In genomic region chr6:45483021-45483420, GRCh38 we compare ENCODE assay signal across 12 cellular contexts.
DNase-seq lines count a peak whose midpoint lies in the region; ATAC-seq and TF ChIP-seq lines count a peak whose summit lies in the region.
"Had no signal": no experiment of that assay in that cellular context is flagged by ENCODE, and none has a peak within 500 bp of the region (broad histone marks: within the 10 kb centered on the region; RNA-seq: fewer than 3 reads in every experiment).

No MANE protein-coding gene starts in this region.

- peaks cover 36% of the 10 kb centered on the region for H3K4me1 Mint-ChIP-seq in stimulated activated naive CD8-positive, alpha-beta T cell treated with anti-CD3 and anti-CD28 coated beads, Interleukin-15, Interleukin-2, amounts not matched to agents 100 ng/mL and 50 ng/mL, for 24 hours (ENCODE audit: low read depth)
- peaks cover 44% of the 10 kb centered on the region for H3K4me1 Mint-ChIP-seq in stimulated activated naive CD8-positive, alpha-beta T cell treated with anti-CD3 and anti-CD28 coated beads, Interleukin-15, amount 100 ng/mL, for 72 hours

- TF ChIP-seq POLR2A in vagina (IDR thresholded peaks at IDR 0.05) = no peak

- H3K27ac Mint-ChIP-seq in stimulated activated naive CD8-positive, alpha-beta T cell treated with anti-CD3 and anti-CD28 coated beads, Interleukin-15, Interleukin-2, amounts not matched to agents 100 ng/mL and 50 ng/mL, for 24 hours = peak overlapping the region; percentile 3
- no peak overlapping the region for H3K27ac Mint-ChIP-seq in stimulated activated naive CD8-positive, alpha-beta T cell treated with anti-CD3 and anti-CD28 coated beads, Interleukin-15, amount 100 ng/mL, for 72 hours
- H3K27ac Mint-ChIP-seq: activated naive CD4-positive, alpha-beta T cell treated with anti-CD3 and anti-CD28 coated beads, Interleukin-2, amount 50 U/mL, for 24 hours had no signal

- peaks cover 39% of the 10 kb centered on the region for H3K36me3 Mint-ChIP-seq in stimulated activated naive CD8-positive, alpha-beta T cell treated with anti-CD3 and anti-CD28 coated beads, Interleukin-15, Interleukin-2, amounts not matched to agents 100 ng/mL and 50 ng/mL, for 24 hours (ENCODE audit: low read depth)

- H3K27me3 Mint-ChIP-seq in stimulated activated naive CD8-positive, alpha-beta T cell treated with anti-CD3 and anti-CD28 coated beads, Interleukin-15, Interleukin-2, amounts not matched to agents 100 ng/mL and 50 ng/mL, for 24 hours = no peaks in the 10 kb centered on the region
- no peaks in the 10 kb centered on the region for H3K27me3 Mint-ChIP-seq in stimulated activated naive CD8-positive, alpha-beta T cell treated with anti-CD3 and anti-CD28 coated beads, Interleukin-15, amount 100 ng/mL, for 72 hours
- H3K27me3 Mint-ChIP-seq: activated naive CD4-positive, alpha-beta T cell treated with anti-CD3 and anti-CD28 coated beads, Interleukin-2, amount 50 U/mL, for 24 hours had no signal

- no peak for ATAC-seq in stimulated activated naive CD8-positive, alpha-beta T cell treated with anti-CD3 and anti-CD28 coated beads, Interleukin-15, amount 100 ng/mL, for 72 hours
- ATAC-seq in left lung = peak; percentile 57

- intact Hi-C loops in left lung (cut with DNase I) = no loop called here
- intact Hi-C loops in vagina (cut with DNase I) = no loop called here

- H3K27me3 ChIP-seq in left lung (no peaks in the 10 kb centered on the region), vagina (no peaks in the 10 kb centered on the region)

- in situ Hi-C loops in astrocyte of the spinal cord (cut with HindIII; ENCODE audit: low sequenced_read_pairs) (no loop called here), GM13976 (cut with MboI; ENCODE audit: low sequenced_read_pairs, unreplicated experiment) (no loop called here)

- TF ChIP-seq CTCF in astrocyte of the spinal cord (IDR thresholded peaks at IDR 0.05; ENCODE audit: low read depth, low read length) (no peak), left lung (IDR thresholded peaks at IDR 0.05) (no peak), vagina (IDR thresholded peaks at IDR 0.05) (no peak), GM13976 (IDR thresholded peaks at IDR 0.05; ENCODE audit: borderline replicate concordance, control extremely low read depth, extremely low read depth, insufficient read depth, missing control alignments) (no peak)

- H3K9me3 Mint-ChIP-seq in stimulated activated naive CD8-positive, alpha-beta T cell treated with anti-CD3 and anti-CD28 coated beads, Interleukin-15, Interleukin-2, amounts not matched to agents 100 ng/mL and 50 ng/mL, for 24 hours = no peaks in the 10 kb centered on the region
- no peaks in the 10 kb centered on the region for H3K9me3 Mint-ChIP-seq in stimulated activated naive CD8-positive, alpha-beta T cell treated with anti-CD3 and anti-CD28 coated beads, Interleukin-15, amount 100 ng/mL, for 72 hours
- H3K9me3 Mint-ChIP-seq: activated naive CD4-positive, alpha-beta T cell treated with anti-CD3 and anti-CD28 coated beads, Interleukin-2, amount 50 U/mL, for 24 hours; neural crest cell had no signal

- H3K9me3 ChIP-seq in left lung (no peaks in the 10 kb centered on the region), vagina (no peaks in the 10 kb centered on the region)

- no peak overlapping the region for H3K4me3 ChIP-seq in astrocyte of the spinal cord (ENCODE audit: low read depth, low read length)
- no peak overlapping the region for H3K4me3 ChIP-seq in left lung
- no peak overlapping the region for H3K4me3 ChIP-seq in vagina

- H3K36me3 ChIP-seq in left lung = no peaks in the 10 kb centered on the region
- H3K36me3 ChIP-seq in vagina = no peaks in the 10 kb centered on the region

- no peak for DNase-seq in stimulated activated naive CD8-positive, alpha-beta T cell treated with anti-CD3 and anti-CD28 coated beads, Interleukin-15, amount 100 ng/mL, for 72 hours
- DNase-seq in astrocyte of the spinal cord (ENCODE audit: low read depth, low spot score) (peak; percentile 91), left lung (no peak), vagina (ENCODE audit: extremely low spot score in 2 of 2) (no peak), occipital lobe (lab: John Stamatoyannopoulos, UW) (no peak), GM13976 (ENCODE audit: low spot score) (no peak)
- DNase-seq in stimulated activated CD4-positive, alpha-beta T cell treated with anti-CD3 and anti-CD28 coated beads, Interleukin-2, amount 100 ng/mL, for 24 hours = no peak
- DNase-seq: NCI-H510A had no signal

- H3K27ac ChIP-seq in left lung (peak overlapping the region in 1 of 2 donors; percentile 45), vagina (peak overlapping the region; percentile 23)
- H3K27ac ChIP-seq: RWPE1 had no signal

- H3K4me1 ChIP-seq in left lung (peaks cover 10 to 35% of the 10 kb centered on the region in 2 donors), vagina (peaks cover 34% of the 10 kb centered on the region)

- no peak overlapping the region for H3K4me3 Mint-ChIP-seq in stimulated activated naive CD8-positive, alpha-beta T cell treated with anti-CD3 and anti-CD28 coated beads, Interleukin-15, Interleukin-2, amounts not matched to agents 100 ng/mL and 50 ng/mL, for 24 hours
- no peak overlapping the region for H3K4me3 Mint-ChIP-seq in stimulated activated naive CD8-positive, alpha-beta T cell treated with anti-CD3 and anti-CD28 coated beads, Interleukin-15, amount 100 ng/mL, for 72 hours
- H3K4me3 Mint-ChIP-seq: activated naive CD4-positive, alpha-beta T cell treated with anti-CD3 and anti-CD28 coated beads, Interleukin-2, amount 50 U/mL, for 24 hours; neural crest cell had no signal
